Comparison of ENCODE assay signal across 9 cellular contexts in the genomic region with DNA sequence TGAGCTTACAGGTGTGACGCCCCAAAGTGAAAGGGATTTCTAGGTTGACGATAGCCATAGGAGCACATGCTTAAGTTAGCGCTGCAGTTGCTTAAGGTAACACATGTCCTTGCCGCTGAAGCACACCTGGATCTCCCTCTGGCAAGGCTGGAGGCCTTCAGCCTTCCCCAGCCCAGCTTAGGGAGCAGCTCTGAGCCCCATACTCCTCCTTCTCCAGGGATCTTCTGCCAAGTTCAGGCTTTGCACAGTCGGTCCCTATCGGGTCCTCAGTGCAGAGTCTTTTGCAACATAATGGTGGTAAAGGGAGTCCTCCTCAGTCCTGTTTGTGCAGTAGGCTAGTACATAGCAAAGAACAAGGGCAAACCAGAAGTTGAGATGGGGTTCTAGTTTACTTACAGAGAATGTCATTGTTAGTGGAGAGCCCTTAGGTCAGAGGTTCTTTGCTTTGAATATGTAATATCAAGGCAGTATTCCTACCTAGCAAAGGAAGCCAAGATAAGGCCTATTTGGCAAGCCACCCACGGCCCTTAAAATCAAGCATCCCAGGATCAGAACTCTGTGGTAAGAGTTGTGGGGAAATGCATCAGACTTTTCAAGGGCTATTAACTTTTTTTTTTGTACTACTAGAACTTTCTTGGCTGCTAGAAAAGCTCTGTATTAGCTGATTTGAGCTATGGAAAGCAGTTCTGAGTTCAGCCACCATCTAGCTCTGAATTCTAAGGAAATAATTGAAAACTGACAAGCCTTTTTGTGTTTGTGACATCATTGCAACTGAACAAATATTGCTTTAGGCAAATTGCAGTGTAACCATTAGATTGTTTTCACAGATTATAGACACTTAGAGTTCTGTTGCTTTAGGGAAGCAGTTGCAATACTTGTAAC. TPM values are rescaled to one million over a fixed set of nuclear protein-coding genes. Genes with fewer than 3 reads are reported as not detected.
A peak's percentile ranks its signal among the peaks of the same experiment; 100 is the strongest.
DNase-seq lines count a peak whose midpoint lies in the region; TF ChIP-seq lines count a peak whose summit lies in the region.
"Had no signal": no experiment of that assay in that cellular context is flagged by ENCODE, and none has a peak within 500 bp of the region (broad histone marks: within the 10 kb centered on the region; RNA-seq: fewer than 3 reads in every experiment).

No MANE protein-coding gene starts in this region.

- H3K4me3 ChIP-seq in adrenal gland (peak overlapping the region in 1 of 4 donors; percentile 93), Caco-2 (ENCODE audit: low read depth, low read length) (no peak overlapping the region), MG63 (no peak overlapping the region)
- H3K4me3 ChIP-seq: BLaER1 had no signal

- H3K27ac ChIP-seq in adrenal gland (peak overlapping the region in 4 of 5 donors; percentile 64 to 99 (median 87)), temporal lobe (ENCODE audit: low read depth, low read length) (peak overlapping the region; percentile 97)
- H3K27ac ChIP-seq: BLaER1 had no signal

- H3K36me3 ChIP-seq in adrenal gland (replicated peaks in 1 of 2) (no peaks in the 10 kb centered on the region), Caco-2 (ENCODE audit: control insufficient read depth, insufficient read depth, low read length) (no peaks in the 10 kb centered on the region), MG63 (no peaks in the 10 kb centered on the region)
- H3K36me3 ChIP-seq: BLaER1 had no signal

- intact Hi-C loops in adrenal gland (cut with DNase I): no loop called here
- intact Hi-C loops in Caco-2 (cut with micrococcal nuclease; ENCODE audit: unreplicated experiment): no loop called here

- TF ChIP-seq CTCF in adrenal gland (IDR thresholded peaks at IDR 0.05) (no peak), Caco-2 (IDR thresholded peaks at IDR 0.05; ENCODE audit: insufficient read depth in 1 of 2, low read depth in 1 of 2, low read length in 1 of 2, severe bottlenecking in 1 of 2, unreplicated experiment in 1 of 2) (no peak)

- H3K9me3 Mint-ChIP-seq in T-helper 1 cell treated with Interleukin-12 subunit alpha and Interleukin-12 subunit beta and Interleukin-4 antibody, amounts not matched to agents 30 μg/mL and 1 μg/mL, for 36 hours: no peaks in the 10 kb centered on the region
- no peaks in the 10 kb centered on the region for H3K9me3 Mint-ChIP-seq in Caco-2 (ENCODE audit: unreplicated experiment)

- POLR2A ChIA-PET in Caco-2 (lab: Charles Lee): no interaction called here

- no peaks in the 10 kb centered on the region for H3K36me3 Mint-ChIP-seq in T-helper 1 cell treated with Interleukin-12 subunit alpha and Interleukin-12 subunit beta and Interleukin-4 antibody, amounts not matched to agents 30 μg/mL and 1 μg/mL, for 36 hours (ENCODE audit: low read depth)
- peaks cover 6% of the 10 kb centered on the region for H3K36me3 Mint-ChIP-seq in Caco-2 (ENCODE audit: insufficient read depth, unreplicated experiment)

- no peaks in the 10 kb centered on the region for H3K9me3 ChIP-seq in adrenal gland (replicated peaks in 1 of 3)
- H3K9me3 ChIP-seq in Caco-2: no peaks in the 10 kb centered on the region
- no peaks in the 10 kb centered on the region for H3K9me3 ChIP-seq in MG63
- H3K9me3 ChIP-seq: BLaER1 had no signal

- TF ChIP-seq POLR2A in adrenal gland (IDR thresholded peaks at IDR 0.05): no peak

- H3K27me3 Mint-ChIP-seq in T-helper 1 cell treated with Interleukin-12 subunit alpha and Interleukin-12 subunit beta and Interleukin-4 antibody, amounts not matched to agents 30 μg/mL and 1 μg/mL, for 36 hours (ENCODE audit: low read depth): peaks cover 5% of the 10 kb centered on the region
- H3K27me3 Mint-ChIP-seq in Caco-2 (ENCODE audit: insufficient read depth, unreplicated experiment): peaks cover 32% of the 10 kb centered on the region

- DNase-seq in T-helper 1 cell: no peak
- DNase-seq in adrenal gland: peak in 3 of 7 donors; percentile 19 to 56 (median 35)
- peak; percentile 57 for DNase-seq in iris pigment epithelial cell (ENCODE audit: low read depth)
- DNase-seq in Caco-2: no peak
- no peak for DNase-seq in T1000 (lab: John Stamatoyannopoulos, UW)
- DNase-seq in MG63: no peak

- BruUV-seq in Caco-2 (replicated peaks; lab: Mats Ljungman, UMichigan): no TSS peak

- peaks cover 17% of the 10 kb centered on the region for H3K4me1 Mint-ChIP-seq in T-helper 1 cell treated with Interleukin-12 subunit alpha and Interleukin-12 subunit beta and Interleukin-4 antibody, amounts not matched to agents 30 μg/mL and 1 μg/mL, for 36 hours (ENCODE audit: low read depth)
- peaks cover 6% of the 10 kb centered on the region for H3K4me1 Mint-ChIP-seq in Caco-2 (ENCODE audit: low read depth, unreplicated experiment)

- CTCF ChIA-PET in Caco-2 (lab: Charles Lee): interaction anchor here (2.2 kb wide), 1 partner anchor 187 kb away, joined by 8 read pairs; no protein-coding TSS in a partner anchor

- H3K27me3 ChIP-seq in adrenal gland (no peaks in the 10 kb centered on the region), Caco-2 (replicated peaks; ENCODE audit: control insufficient read depth, insufficient read depth, low read length) (peaks cover 3% of the 10 kb centered on the region; the same call in 1 of the 2 replicates), MG63 (no peaks in the 10 kb centered on the region)

- H3K4me1 ChIP-seq in adrenal gland (replicated peaks in 1 of 2) (peaks cover 0 to 21% of the 10 kb centered on the region in 2 donors), Caco-2 (peaks cover 16% of the 10 kb centered on the region)

- no peak overlapping the region for H3K27ac Mint-ChIP-seq in T-helper 1 cell treated with Interleukin-12 subunit alpha and Interleukin-12 subunit beta and Interleukin-4 antibody, amounts not matched to agents 30 μg/mL and 1 μg/mL, for 36 hours
- H3K27ac Mint-ChIP-seq in Caco-2 (ENCODE audit: unreplicated experiment): no peak overlapping the region

- 58 to 74% (median 69%) methylated on average over 3 to 7 of the region's 7 CpGs for WGBS in adrenal gland, 4 donors

- H3K4me3 Mint-ChIP-seq in T-helper 1 cell treated with Interleukin-12 subunit alpha and Interleukin-12 subunit beta and Interleukin-4 antibody, amounts not matched to agents 30 μg/mL and 1 μg/mL, for 36 hours: peak overlapping the region; percentile 88
- no peak overlapping the region for H3K4me3 Mint-ChIP-seq in Caco-2 (ENCODE audit: unreplicated experiment)

RNA-seq across cellular contexts. Expression of gene EVA1C, which starts 1.4 kb away (rescaled TPM):
- total RNA-seq in adrenal gland (10 to 100 TPM in 5 of 8 donors, 1 to 10 TPM in 3; 6.3 to 16.2 (median 12.1) TPM), temporal lobe (1.5 TPM), Caco-2 (2022) (not detected in 2 replicates)
- polyA plus RNA-seq in adrenal gland: 10 to 100 TPM in 2 of 3 donors, 1 to 10 TPM in 1; 8.2 to 33.2 (median 31.4) TPM
- total RNA-seq in MG63 (2014; rRNA removed; shearing (Covaris generic); ENCODE audit: low replicate concordance): not detected in 2 replicates

RNA-seq across cellular contexts. Expression of gene URB1, which starts 21.1 kb away (rescaled TPM):
- total RNA-seq in adrenal gland (10 to 100 TPM; 15.4 to 31.6 (median 17.9) TPM), temporal lobe (12.3 TPM), Caco-2 (2022) (17.1 and 21.1 TPM in 2 replicates)
- 1 to 10 TPM; 5.2 to 9.3 (median 6.7) TPM for polyA plus RNA-seq in adrenal gland
- total RNA-seq in MG63 (2014; rRNA removed; shearing (Covaris generic); ENCODE audit: low replicate concordance): 14.1 and 15.9 TPM in 2 replicates
